Comparison of ENCODE assay signal across 11 cellular contexts in genomic region chr2:190410171-190410570, GRCh38. TPM values are rescaled to one million over a fixed set of nuclear protein-coding genes. Genes with fewer than 3 reads are reported as not detected.
DNase-seq lines count a peak whose midpoint lies in the region; ATAC-seq and TF ChIP-seq lines count a peak whose summit lies in the region.
"Had no signal": no experiment of that assay in that cellular context is flagged by ENCODE, and none has a peak within 500 bp of the region (broad histone marks: within the 10 kb centered on the region; RNA-seq: fewer than 3 reads in every experiment).

No MANE protein-coding gene starts in this region.

- TF ChIP-seq POLR2A in upper lobe of left lung (IDR thresholded peaks at IDR 0.05): no peak

- peaks cover 20 to 47% (median 23%) of the 10 kb centered on the region in 4 donors for H3K4me1 ChIP-seq in upper lobe of left lung

- POLR2A ChIA-PET in activated B cell treated with CpG ODN at 0.5 μM for 24 hours (lab: Charles Lee): interaction anchor here (1.1 to 1.8 kb wide), 2 partner anchors 22 to 124 kb away, joined by 3 to 6 read pairs; no protein-coding TSS in a partner anchor

- no peaks in the 10 kb centered on the region for H3K36me3 ChIP-seq in upper lobe of left lung

- TF ChIP-seq EP300 in upper lobe of left lung (IDR thresholded peaks at IDR 0.05): no peak

- H3K4me3 Mint-ChIP-seq in activated B cell treated with CpG ODN at 0.5 μM for 24 hours (peak overlapping the region; percentile 35), naive B cell (peak overlapping the region in 5 of 8 donors; percentile 31 to 93 (median 88))

- no peaks in the 10 kb centered on the region for H3K27me3 ChIP-seq in upper lobe of left lung
- H3K27me3 ChIP-seq: testis had no signal

- ATAC-seq in activated B cell treated with CpG ODN at 0.5 μM for 24 hours (ENCODE audit: low read depth) (no peak), naive B cell (ENCODE audit: low read depth in 2 of 2) (no peak), HG02938 (IDR thresholded peaks at IDR 0.05; ENCODE audit: unreplicated experiment) (no peak), upper lobe of left lung (ENCODE audit: low FRiP score in 2 of 2) (no peak), left lobe of liver (no peak)

- H3K27ac Mint-ChIP-seq in activated B cell treated with CpG ODN at 0.5 μM for 24 hours (no peak overlapping the region), naive B cell (peak overlapping the region in 2 of 6 donors; percentile 89 to 96)

- in situ Hi-C loops in KBM-7 (cut with MboI; ENCODE audit: low pct_unique_long_range_greater_than_20kb, low sequenced_read_pairs): no loop called here

- H3K4me3 ChIP-seq in upper lobe of left lung: peak overlapping the region in 2 of 4 donors; percentile 80 to 87
- H3K4me3 ChIP-seq: hepatocyte, testis had no signal

- CTCF ChIA-PET in activated B cell treated with CpG ODN at 0.5 μM for 24 hours (lab: Charles Lee): interaction anchor here (0.9 kb wide), 1 partner anchor 270 kb away, joined by 3 read pairs; no protein-coding TSS in a partner anchor

- H3K36me3 Mint-ChIP-seq in activated B cell treated with CpG ODN at 0.5 μM for 24 hours (ENCODE audit: low read depth): no peaks in the 10 kb centered on the region
- H3K36me3 Mint-ChIP-seq in naive B cell: no peaks in the 10 kb centered on the region

- H3K27me3 Mint-ChIP-seq in activated B cell treated with CpG ODN at 0.5 μM for 24 hours (no peaks in the 10 kb centered on the region), naive B cell (no peaks in the 10 kb centered on the region)

- DNase-seq in NCI-H1694 treated with DMSO at 0.1 percent for 48 hours (lab: John Stamatoyannopoulos, UW) (peak; percentile 26), NCI-H1694 (lab: John Stamatoyannopoulos, UW) (no peak), KBM-7 (peak; percentile 29), activated B cell treated with CpG ODN at 0.5 μM for 24 hours (no peak), naive B cell (no peak), upper lobe of left lung (no peak), left lobe of liver (ENCODE audit: low spot score) (no peak)
- DNase-seq: NCI-H1105, testis had no signal

- H3K9me3 ChIP-seq in upper lobe of left lung: no peaks in the 10 kb centered on the region
- H3K9me3 ChIP-seq: testis had no signal

- H3K9me3 Mint-ChIP-seq in activated B cell treated with CpG ODN at 0.5 μM for 24 hours (no peaks in the 10 kb centered on the region), naive B cell (no peaks in the 10 kb centered on the region)

- WGBS in upper lobe of left lung, 2 donors: 56 to 60% methylated on average over 3 of the region's 3 CpGs

- H3K4me1 Mint-ChIP-seq in activated B cell treated with CpG ODN at 0.5 μM for 24 hours (peaks cover 30% of the 10 kb centered on the region), naive B cell (peaks cover 28 to 38% (median 31%) of the 10 kb centered on the region in 3 donors)

- intact Hi-C loops in activated B cell treated with CpG ODN at 0.5 μM for 24 hours (cut with micrococcal nuclease): no loop called here

- TF ChIP-seq CTCF in activated B cell treated with CpG ODN at 0.5 μM for 24 hours (IDR thresholded peaks at IDR 0.05): no peak
- TF ChIP-seq CTCF in upper lobe of left lung (IDR thresholded peaks at IDR 0.05): no peak

- peak overlapping the region in 2 of 4 donors; percentile 95 to 96 for H3K27ac ChIP-seq in upper lobe of left lung
- H3K27ac ChIP-seq: hepatocyte had no signal

RNA-seq across cellular contexts. Expression of gene MFSD6, which starts 2.0 kb away (rescaled TPM):
- total RNA-seq in activated B cell treated with CpG ODN at 0.5 μM for 24 hours (20.0 and 21.5 TPM in 2 replicates), upper lobe of left lung (100 to 1,000 TPM in 2 of 6 donors, 10 to 100 TPM in 4; 46.9 to 136 (median 80.4) TPM), left lobe of liver (1.9 TPM)
- polyA plus RNA-seq in naive B cell (ENCODE audit: low read depth in 6 of 6): 10 to 100 TPM in 4 of 6 donors, 1 to 10 TPM in 2; 2.0 to 16.7 (median 12.0) TPM

Comparison
In these comparisons a context has a peak if more than half of its experiments do, and no peak if none do; other contexts are left out.
1. DNase-seq: peak in NCI-H1694 treated with DMSO at 0.1 percent for 48 hours (single experiment) and KBM-7 (single experiment); none in NCI-H1694 (single experiment), activated B cell treated with CpG ODN at 0.5 μM for 24 hours (single experiment), naive B cell (single experiment), upper lobe of left lung (0 of 2) and left lobe of liver (single experiment).